In the genomic region with DNA sequence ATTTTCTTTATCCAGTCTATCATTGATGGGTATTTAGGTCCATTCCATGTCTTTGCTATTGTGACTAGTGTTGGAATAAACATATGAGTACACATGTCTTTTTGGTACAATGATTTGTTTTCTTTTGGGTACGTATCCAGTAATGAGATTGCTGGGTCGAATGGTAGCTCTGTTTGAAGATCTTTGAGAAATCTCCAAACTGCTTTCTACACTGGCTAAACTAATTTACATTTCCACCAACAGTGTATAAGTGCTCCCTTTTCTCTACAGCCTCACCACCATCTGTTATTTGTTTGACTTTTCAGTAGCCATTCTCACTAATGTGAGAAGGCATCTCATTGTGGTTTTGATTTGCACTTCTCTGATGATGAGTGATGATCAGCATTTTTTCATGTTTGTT, we compare ENCODE assay signal across 25 cellular contexts.
"Had no signal": no experiment of that assay in that cellular context is flagged by ENCODE, and none has a peak within 500 bp of the region (broad histone marks: within the 10 kb centered on the region; RNA-seq: fewer than 3 reads in every experiment).

No MANE protein-coding gene starts in this region.

- H3K4me3 ChIP-seq: cardiac muscle cell, SJCRH30 had no signal

- H3K9me3 ChIP-seq: SJCRH30, SK-N-SH had no signal

- H3K4me1 ChIP-seq: SJCRH30 had no signal

- H3K36me3 Mint-ChIP-seq: activated naive CD8-positive, alpha-beta T cell had no signal

- H3K27ac Mint-ChIP-seq: activated CD4-positive, alpha-beta memory T cell treated with anti-CD3 and anti-CD28 coated beads, Interleukin-2, amount 10 ng/mL, durations not matched to agents 7 days and 5 days; activated CD4-positive, alpha-beta T cell treated with anti-CD3 and anti-CD28 coated beads for 36 hours; activated naive CD4-positive, alpha-beta T cell treated with anti-CD3 and anti-CD28 coated beads for 36 hours; activated naive CD8-positive, alpha-beta T cell; activated T-helper 17 cell treated with anti-CD3 and anti-CD28 coated beads, Interleukin-2, amount 50 U/mL, for 72 hours had no signal

- H3K4me1 Mint-ChIP-seq: activated CD4-positive, alpha-beta memory T cell treated with anti-CD3 and anti-CD28 coated beads, Interleukin-2, amount 10 ng/mL, durations not matched to agents 7 days and 5 days; activated T-helper 17 cell treated with anti-CD3 and anti-CD28 coated beads, Interleukin-2, amount 50 U/mL, for 72 hours had no signal

- DNase-seq: activated CD4-positive, alpha-beta memory T cell treated with anti-CD3 and anti-CD28 coated beads, Interleukin-2, amount 10 ng/mL, durations not matched to agents 7 days and 5 days; activated CD4-positive, alpha-beta T cell treated with anti-CD3 and anti-CD28 coated beads for 36 hours; activated CD4-positive, alpha-beta T cell treated with anti-CD3 and anti-CD28 coated beads, Interleukin-2, amount 50 U/mL, for 1 hour; activated CD4-positive, CD25-positive, alpha-beta regulatory T cell; activated gamma-delta T cell; activated naive CD4-positive, alpha-beta T cell treated with anti-CD3 and anti-CD28 coated beads for 36 hours; activated T-cell treated with anti-CD3 and anti-CD28 coated beads for 4 hours; activated T-cell treated with anti-CD3 and anti-CD28 coated beads, Interleukin-2, amount 50 U/mL, for 48 hours; amygdala; brain microvascular endothelial cell; NCI-H1092; NCI-H1417 treated with DMSO at 0.1 percent for 48 hours; NCI-H1694 treated with DMSO at 0.1 percent for 48 hours; NCI-H2081; NCI-H510A treated with DMSO at 0.1 percent for 48 hours; NCI-H82; Right ventricle myocardium superior; SJCRH30; SK-N-SH; T-helper 1 cell had no signal

- H3K9ac ChIP-seq: SK-N-SH had no signal

- H3K4me3 Mint-ChIP-seq: activated CD4-positive, alpha-beta memory T cell treated with anti-CD3 and anti-CD28 coated beads, Interleukin-2, amount 10 ng/mL, durations not matched to agents 7 days and 5 days; activated CD4-positive, alpha-beta T cell treated with anti-CD3 and anti-CD28 coated beads for 36 hours; activated naive CD4-positive, alpha-beta T cell treated with anti-CD3 and anti-CD28 coated beads for 36 hours; activated naive CD8-positive, alpha-beta T cell; activated T-helper 17 cell treated with anti-CD3 and anti-CD28 coated beads, Interleukin-2, amount 50 U/mL, for 72 hours had no signal

- H3K27me3 ChIP-seq: brain microvascular endothelial cell, cardiac muscle cell, SJCRH30 had no signal

- H3K4me2 ChIP-seq: SK-N-SH had no signal

- H3K9me2 ChIP-seq: SK-N-SH had no signal

- H3K27ac ChIP-seq: brain microvascular endothelial cell, cardiac muscle cell, RWPE1, SJCRH30, VCaP had no signal

- H3K9me3 Mint-ChIP-seq: activated CD4-positive, alpha-beta memory T cell treated with anti-CD3 and anti-CD28 coated beads, Interleukin-2, amount 10 ng/mL, durations not matched to agents 7 days and 5 days; activated naive CD4-positive, alpha-beta T cell treated with anti-CD3 and anti-CD28 coated beads for 36 hours; activated T-helper 17 cell treated with anti-CD3 and anti-CD28 coated beads, Interleukin-2, amount 50 U/mL, for 72 hours had no signal

- H3K36me3 ChIP-seq: brain microvascular endothelial cell, cardiac muscle cell, SJCRH30 had no signal
